In the genomic region with DNA sequence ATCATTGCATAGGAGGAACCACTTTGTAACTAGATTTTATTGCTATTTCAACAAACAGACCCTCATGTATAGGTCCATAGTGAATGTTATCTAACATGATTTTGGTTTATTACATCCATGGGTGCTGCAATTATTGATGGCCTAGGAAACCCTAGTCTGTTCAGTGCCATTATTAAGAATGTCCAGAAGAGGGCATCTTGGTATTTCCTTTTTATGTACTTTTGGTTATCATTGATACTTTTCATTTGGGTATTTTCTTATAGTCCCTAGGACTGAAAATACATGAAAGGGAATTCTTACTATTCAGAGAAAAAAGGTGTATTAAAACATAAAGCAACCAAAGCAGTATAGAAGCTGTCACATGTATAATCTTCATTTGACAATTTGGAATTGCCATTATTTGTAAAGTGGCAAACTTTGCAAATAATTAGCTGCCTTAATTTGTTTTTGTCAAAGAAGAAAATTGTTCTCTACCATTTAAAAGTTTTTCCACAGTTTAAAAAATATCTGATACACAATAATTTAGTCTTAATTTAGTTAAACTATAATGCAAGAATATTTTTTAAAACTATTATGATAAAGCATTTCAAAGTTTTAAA, we compare ENCODE assay signal across 9 cellular contexts. TPM values are rescaled to one million over a fixed set of nuclear protein-coding genes. Genes with fewer than 3 reads are reported as not detected.
DNase-seq lines count a peak whose midpoint lies in the region; ATAC-seq, FAIRE-seq and TF ChIP-seq lines count a peak whose summit lies in the region.
"Had no signal": no experiment of that assay in that cellular context is flagged by ENCODE, and none has a peak within 500 bp of the region (broad histone marks: within the 10 kb centered on the region; RNA-seq: fewer than 3 reads in every experiment).

No MANE protein-coding gene starts in this region.

- H4K20me1 ChIP-seq in IMR-90 (ENCODE audit: insufficient read depth, low read length): no peaks in the 10 kb centered on the region

- no peak overlapping the region for H4K8ac ChIP-seq in IMR-90 (ENCODE audit: low read depth in 2 of 2, low read length in 2 of 2)

- H3K4me1 ChIP-seq in IMR-90 (ENCODE audit: control insufficient read depth, insufficient read depth, low read length) (no peaks in the 10 kb centered on the region), gastroesophageal sphincter (no peaks in the 10 kb centered on the region)

- intact Hi-C loops in IMR-90 (cut with micrococcal nuclease): loop anchor here (1.0 to 10.0 kb wide), 4 partner anchors 48 to 341 kb away; no protein-coding TSS in a partner anchor

- H3K9me3 ChIP-seq in IMR-90 (ENCODE audit: control insufficient read depth, insufficient read depth, low read length): no peaks in the 10 kb centered on the region
- H3K9me3 ChIP-seq in T-helper 17 cell (ENCODE audit: control insufficient read depth, low read length, poor library complexity, severe bottlenecking): no peaks in the 10 kb centered on the region
- no peaks in the 10 kb centered on the region for H3K9me3 ChIP-seq in gastroesophageal sphincter

- H3K79me1 ChIP-seq in IMR-90 (ENCODE audit: low read depth in 1 of 2, low read length in 2 of 2): no peaks in the 10 kb centered on the region

- H2AK9ac ChIP-seq in IMR-90 (replicated peaks; ENCODE audit: low read depth, low read length, poor library complexity): no peak overlapping the region

- in situ Hi-C loops in IMR-90 (cut with MboI; ENCODE audit: low sequenced_read_pairs): no loop called here

- H3K36me3 Mint-ChIP-seq in T-helper 17 cell (ENCODE audit: low read depth): peaks cover 3% of the 10 kb centered on the region

- H2AFZ ChIP-seq in IMR-90 (replicated peaks; ENCODE audit: low read length, poor library complexity): no peak overlapping the region

- H4K91ac ChIP-seq in IMR-90 (ENCODE audit: insufficient read depth, low read depth, low read length): no peak overlapping the region

- TF ChIP-seq RAD21 in IMR-90 (IDR thresholded peaks at IDR 0.05; ENCODE audit: low read length): peak; percentile 61

- no peak overlapping the region for H3K18ac ChIP-seq in IMR-90 (ENCODE audit: low read depth, low read length)

- H4K5ac ChIP-seq in IMR-90 (ENCODE audit: low read depth, low read length): no peak overlapping the region

- H3K27ac Mint-ChIP-seq in T-helper 17 cell: no peak overlapping the region

- FAIRE-seq in G401.6 (lab: Jason Lieb, UNC): peak; percentile 97

- no peak overlapping the region for H3K56ac ChIP-seq in IMR-90 (ENCODE audit: extremely low read depth, insufficient read depth, low read length)

- no peaks in the 10 kb centered on the region for H3K27me3 Mint-ChIP-seq in T-helper 17 cell

- no peak overlapping the region for H3K14ac ChIP-seq in IMR-90 (replicated peaks; ENCODE audit: low read depth, low read length)

- CTCF ChIA-PET in IMR-90 (lab: Yijun Ruan, JAX): interaction anchor here (0.6 kb wide), 1 partner anchor 191 kb away, joined by 5 read pairs; no protein-coding TSS in a partner anchor

- TF ChIP-seq CTCF in IMR-90 (conservative IDR thresholded peaks at IDR 0.05; ENCODE audit: low read depth, low read length): peak; percentile 58
- TF ChIP-seq CTCF in gastroesophageal sphincter (IDR thresholded peaks at IDR 0.05): peak; percentile 17 to 49 (median 35)

- POLR2A ChIA-PET in IMR-90 (lab: Charles Lee; ENCODE audit: unreplicated experiment): no interaction called here

- no peak overlapping the region for H3K4ac ChIP-seq in IMR-90 (ENCODE audit: low read depth, low read length)

- H3K27ac ChIP-seq in IMR-90 (ENCODE audit: insufficient read depth, low read length): no peak overlapping the region
- H3K27ac ChIP-seq in gastroesophageal sphincter: no peak overlapping the region
- H3K27ac ChIP-seq: skin epidermis had no signal

- H2BK5ac ChIP-seq in IMR-90 (ENCODE audit: low read depth, low read length, poor library complexity, severe bottlenecking): no peak overlapping the region

- H3K27me3 ChIP-seq in IMR-90 (ENCODE audit: control insufficient read depth, insufficient read depth, low read length): no peaks in the 10 kb centered on the region
- no peaks in the 10 kb centered on the region for H3K27me3 ChIP-seq in gastroesophageal sphincter

- H2AK5ac ChIP-seq in IMR-90 (ENCODE audit: low read depth, low read length): no peak overlapping the region

- no peak overlapping the region for H2BK120ac ChIP-seq in IMR-90 (ENCODE audit: low read depth, low read length)

- no peak for TF ChIP-seq EP300 in gastroesophageal sphincter (IDR thresholded peaks at IDR 0.05)

- no peak overlapping the region for H3K9ac ChIP-seq in IMR-90 (ENCODE audit: low read depth, low read length)

- no peaks in the 10 kb centered on the region for H3K9me1 ChIP-seq in IMR-90 (ENCODE audit: insufficient read depth, low read length)

- no peak overlapping the region for H2BK15ac ChIP-seq in IMR-90 (ENCODE audit: low read depth, low read length)

- H3K4me3 ChIP-seq in IMR-90 (ENCODE audit: insufficient read depth, low read depth, low read length): no peak overlapping the region
- H3K4me3 ChIP-seq in gastroesophageal sphincter: no peak overlapping the region
- H3K4me3 ChIP-seq: skin epidermis had no signal

- peak; percentile 70 for ATAC-seq in IMR-90 (ENCODE audit: low read depth)
- peak; percentile 50 for ATAC-seq in T-helper 17 cell
- ATAC-seq in gastroesophageal sphincter: no peak
- ATAC-seq in HG03442 (IDR thresholded peaks at IDR 0.05; ENCODE audit: unreplicated experiment): no peak
- ATAC-seq in HG03196 (IDR thresholded peaks at IDR 0.05; ENCODE audit: unreplicated experiment): no peak

- no peak overlapping the region for H3K4me3 Mint-ChIP-seq in T-helper 17 cell

- H3K23ac ChIP-seq in IMR-90 (ENCODE audit: low read depth, low read length): no peak overlapping the region

- BruUV-seq in IMR-90 (replicated peaks; lab: Mats Ljungman, UMichigan): no TSS peak

- peaks cover 5% of the 10 kb centered on the region; the same call in 1 of the 2 replicates for H3K36me3 ChIP-seq in IMR-90 (ENCODE audit: control insufficient read depth, insufficient read depth, low read length)
- H3K36me3 ChIP-seq in gastroesophageal sphincter: peaks cover 0 to 60% of the 10 kb centered on the region in 2 donors

- TF ChIP-seq POLR2A in IMR-90 (IDR thresholded peaks at IDR 0.05; ENCODE audit: low read depth, low read length) (no peak), gastroesophageal sphincter (IDR thresholded peaks at IDR 0.05) (no peak)

- H3K4me1 Mint-ChIP-seq in T-helper 17 cell: peaks cover 4% of the 10 kb centered on the region

- H3K4me2 ChIP-seq in IMR-90 (ENCODE audit: low read depth, low read length): no peak overlapping the region

- dilution Hi-C loops in IMR-90 (cut with HindIII; ENCODE audit: low sequenced_read_pairs, unreplicated experiment): no loop called here

- peak; percentile 44 for DNase-seq in IMR-90
- DNase-seq in T-helper 17 cell: no peak
- DNase-seq in superior temporal gyrus (ENCODE audit: extremely low spot score): peak; percentile 60
- no peak for DNase-seq in stimulated activated CD8-positive, alpha-beta memory T cell treated with anti-CD3 and anti-CD28 coated beads, Interleukin-4, amount 100 ng/mL, for 48 hours

- H2BK20ac ChIP-seq in IMR-90 (ENCODE audit: low read depth, low read length): no peak overlapping the region

TF ChIP-seq in IMR-90, 13 proteins besides CTCF, POLR2A, EP300 and RAD21:
- TF ChIP-seq SMC3 (IDR thresholded peaks at IDR 0.05; ENCODE audit: low read depth, low read length) (peak; percentile 47; the same call in 1 of the 2 replicates), MAZ (IDR thresholded peaks at IDR 0.05; ENCODE audit: borderline replicate concordance, low read depth, low read length) (no peak)
TF ChIP-seq in IMR-90: peak in this region for 1.

RNA-seq across cellular contexts. Expression of gene CNOT10, which starts 48.7 kb away (rescaled TPM):
- 19.4 and 20.4 TPM in 2 replicates for total RNA-seq in IMR-90 (2012; rRNA removed)
- 15.8 and 19.9 TPM in 2 replicates for polyA plus RNA-seq in IMR-90 (2012; rRNA removed)
- 5.3 and 9.9 TPM in 2 replicates for polyA plus RNA-seq in IMR-90 (2012; cell fraction: cytosol; rRNA removed)
- polyA plus RNA-seq in IMR-90 (2012; cell fraction: nucleus; rRNA removed; ENCODE audit: low replicate concordance): 5.4 and 18.3 TPM in 2 replicates
- 10 to 100 TPM; 41.2 to 41.7 TPM for total RNA-seq in T-helper 17 cell
- 10 to 100 TPM; 11.8 to 18.7 (median 15.1) TPM for total RNA-seq in gastroesophageal sphincter

Comparison
In these comparisons a context has a peak if more than half of its experiments do, and no peak if none do; other contexts are left out.
1. ATAC-seq: peak in IMR-90 (single experiment) and T-helper 17 cell (single experiment); none in gastroesophageal sphincter (single experiment), HG03442 (single experiment) and HG03196 (single experiment).
2. DNase-seq: peak in IMR-90 (single experiment) and superior temporal gyrus (single experiment); none in T-helper 17 cell (0 of 3) and stimulated activated CD8-positive, alpha-beta memory T cell treated with anti-CD3 and anti-CD28 coated beads, Interleukin-4, amount 100 ng/mL, for 48 hours (single experiment).